Comparison of ENCODE assay signal across 8 cellular contexts in genomic region chr13:20901668-20902437, GRCh38. TPM values are rescaled to one million over a fixed set of nuclear protein-coding genes. Genes with fewer than 3 reads are reported as not detected.
DNase-seq lines count a peak whose midpoint lies in the region; ATAC-seq and TF ChIP-seq lines count a peak whose summit lies in the region.

No MANE protein-coding gene starts in this region.

- H3K36me3 ChIP-seq in gastroesophageal sphincter (peaks cover 0 to 13% of the 10 kb centered on the region in 2 donors), osteoblast (ENCODE audit: insufficient read depth, low read length) (peaks cover 3% of the 10 kb centered on the region)

- peak overlapping the region; percentile 82 for H2AFZ ChIP-seq in osteoblast (ENCODE audit: low read length)

- DNase-seq in AG09309 (ENCODE audit: low read depth) (no peak), NCI-H526 (lab: John Stamatoyannopoulos, UW) (peak; percentile 21 to 59), osteoblast (ENCODE audit: insufficient read length, low spot score, missing footprints) (peak; percentile 73), HPDE6-E6E7 (ENCODE audit: extremely low spot score) (no peak)
- no peak for DNase-seq in activated T-helper 1 cell treated with anti-CD3 and anti-CD28 coated beads, Interleukin-12 subunit alpha, Interleukin-12 subunit beta, Interleukin-2, Interleukin-4 antibody, amounts not matched to agents 30 ng/mL and 10 ng/mL and 1 ng/mL, durations not matched to agents 14 hours and 24 hours and 36 hours (ENCODE audit: low spot score)

- ATAC-seq in GM18517 (IDR thresholded peaks at IDR 0.05; ENCODE audit: unreplicated experiment) (peak; percentile 30), HG02973 (IDR thresholded peaks at IDR 0.05; ENCODE audit: unreplicated experiment) (peak; percentile 21), gastroesophageal sphincter (peak; percentile 6)

- TF ChIP-seq EP300 in gastroesophageal sphincter (IDR thresholded peaks at IDR 0.05): no peak

- no peaks in the 10 kb centered on the region for H3K9me3 Mint-ChIP-seq in activated T-helper 1 cell treated with anti-CD3 and anti-CD28 coated beads, Interleukin-12 subunit alpha, Interleukin-12 subunit beta, Interleukin-2, Interleukin-4 antibody, amounts not matched to agents 30 ng/mL and 10 ng/mL and 1 ng/mL, durations not matched to agents 14 hours and 24 hours and 36 hours

- H3K27ac Mint-ChIP-seq in activated T-helper 1 cell treated with anti-CD3 and anti-CD28 coated beads, Interleukin-12 subunit alpha, Interleukin-12 subunit beta, Interleukin-2, Interleukin-4 antibody, amounts not matched to agents 30 ng/mL and 10 ng/mL and 1 ng/mL, durations not matched to agents 14 hours and 24 hours and 36 hours: peak overlapping the region; percentile 91

- H3K27ac ChIP-seq in gastroesophageal sphincter: peak overlapping the region; percentile 91 to 99 (median 92)
- peak overlapping the region; percentile 66 for H3K27ac ChIP-seq in osteoblast (ENCODE audit: low read depth, low read length)

- peaks cover 0 to 44% (median 12%) of the 10 kb centered on the region in 3 donors for H3K4me1 ChIP-seq in gastroesophageal sphincter
- peaks cover 11% of the 10 kb centered on the region for H3K4me1 ChIP-seq in osteoblast (ENCODE audit: insufficient read depth, low read length)

- H3K9me3 ChIP-seq in gastroesophageal sphincter (no peaks in the 10 kb centered on the region), osteoblast (ENCODE audit: low read depth, low read length) (no peaks in the 10 kb centered on the region)

- peak overlapping the region; percentile 98 for H3K4me3 ChIP-seq in AG09309 (ENCODE audit: control insufficient read depth, low read depth, low read length)
- peak overlapping the region; percentile 82 to 91 for H3K4me3 ChIP-seq in gastroesophageal sphincter
- peak overlapping the region; percentile 87 for H3K4me3 ChIP-seq in osteoblast (ENCODE audit: insufficient read depth, low read length)

- peaks cover 4% of the 10 kb centered on the region for H3K27me3 Mint-ChIP-seq in activated T-helper 1 cell treated with anti-CD3 and anti-CD28 coated beads, Interleukin-12 subunit alpha, Interleukin-12 subunit beta, Interleukin-2, Interleukin-4 antibody, amounts not matched to agents 30 ng/mL and 10 ng/mL and 1 ng/mL, durations not matched to agents 14 hours and 24 hours and 36 hours (ENCODE audit: insufficient read depth)

- peak overlapping the region; percentile 99 for H3K4me3 Mint-ChIP-seq in activated T-helper 1 cell treated with anti-CD3 and anti-CD28 coated beads, Interleukin-12 subunit alpha, Interleukin-12 subunit beta, Interleukin-2, Interleukin-4 antibody, amounts not matched to agents 30 ng/mL and 10 ng/mL and 1 ng/mL, durations not matched to agents 14 hours and 24 hours and 36 hours

- WGBS in gastroesophageal sphincter (ENCODE audit: low coverage in 1 of 2), 2 donors: 8% methylated on average over 9 to 10 of the region's 21 CpGs

- H3K36me3 Mint-ChIP-seq in activated T-helper 1 cell treated with anti-CD3 and anti-CD28 coated beads, Interleukin-12 subunit alpha, Interleukin-12 subunit beta, Interleukin-2, Interleukin-4 antibody, amounts not matched to agents 30 ng/mL and 10 ng/mL and 1 ng/mL, durations not matched to agents 14 hours and 24 hours and 36 hours (ENCODE audit: low read depth): peaks cover 20% of the 10 kb centered on the region

- TF ChIP-seq CTCF in AG09309 (IDR thresholded peaks at IDR 0.05; ENCODE audit: control insufficient read depth, insufficient read depth, low read depth, low read length, missing control alignments) (no peak), gastroesophageal sphincter (IDR thresholded peaks at IDR 0.05) (no peak), osteoblast (IDR thresholded peaks at IDR 0.05; ENCODE audit: extremely low read depth, low read depth, low read length) (no peak)

- H3K27me3 ChIP-seq in gastroesophageal sphincter: no peaks in the 10 kb centered on the region
- no peaks in the 10 kb centered on the region for H3K27me3 ChIP-seq in osteoblast (ENCODE audit: insufficient read depth, low read length)

- peaks cover 32% of the 10 kb centered on the region for H3K4me1 Mint-ChIP-seq in activated T-helper 1 cell treated with anti-CD3 and anti-CD28 coated beads, Interleukin-12 subunit alpha, Interleukin-12 subunit beta, Interleukin-2, Interleukin-4 antibody, amounts not matched to agents 30 ng/mL and 10 ng/mL and 1 ng/mL, durations not matched to agents 14 hours and 24 hours and 36 hours (ENCODE audit: low read depth)

- intact Hi-C loops in activated T-helper 1 cell treated with anti-CD3 and anti-CD28 coated beads, Interleukin-12 subunit alpha, Interleukin-12 subunit beta, Interleukin-2, Interleukin-4 antibody, amounts not matched to agents 30 ng/mL and 10 ng/mL and 1 ng/mL, durations not matched to agents 14 hours and 24 hours and 36 hours (cut with micrococcal nuclease): loop anchor here (1.0 to 10.0 kb wide), 7 partner anchors 129 to 1037 kb away; partner anchors contain the start of genes CRYL1, EEF1AKMT1, IFT88 and MRPL57

- peak overlapping the region; percentile 87 for H3K4me2 ChIP-seq in osteoblast (ENCODE audit: insufficient read depth, low read length)

- H3K79me2 ChIP-seq in osteoblast (ENCODE audit: insufficient read depth, low read length): peaks cover 55% of the 10 kb centered on the region

- H4K20me1 ChIP-seq in osteoblast (ENCODE audit: insufficient read depth, low read length): peaks cover 3% of the 10 kb centered on the region

- TF ChIP-seq POLR2A in gastroesophageal sphincter (IDR thresholded peaks at IDR 0.05): no peak

RNA-seq across cellular contexts. Expression of gene XPO4, which starts 0.7 kb away (rescaled TPM):
- 33.5 and 34.1 TPM in 2 replicates for total RNA-seq in activated T-helper 1 cell treated with anti-CD3 and anti-CD28 coated beads, Interleukin-12 subunit alpha, Interleukin-12 subunit beta, Interleukin-2, Interleukin-4 antibody, amounts not matched to agents 30 ng/mL and 10 ng/mL and 1 ng/mL, durations not matched to agents 14 hours and 24 hours and 36 hours
- total RNA-seq in gastroesophageal sphincter (10 to 100 TPM; 17.1 to 24.9 (median 18.6) TPM), osteoblast (19.5 and 20.6 TPM in 2 replicates)

Comparison
In these comparisons a context has a peak if more than half of its experiments do, and no peak if none do; other contexts are left out.
1. DNase-seq: peak in NCI-H526 (2 of 2) and osteoblast (single experiment); none in AG09309 (single experiment), activated T-helper 1 cell treated with anti-CD3 and anti-CD28 coated beads, Interleukin-12 subunit alpha, Interleukin-12 subunit beta, Interleukin-2, Interleukin-4 antibody, amounts not matched to agents 30 ng/mL and 10 ng/mL and 1 ng/mL, durations not matched to agents 14 hours and 24 hours and 36 hours (single experiment) and HPDE6-E6E7 (single experiment).
2. Peak in every context shown above with its lines, with median percentiles within 50 percentile points of each other: H3K4me3 ChIP-seq and ATAC-seq.